In the genomic region with DNA sequence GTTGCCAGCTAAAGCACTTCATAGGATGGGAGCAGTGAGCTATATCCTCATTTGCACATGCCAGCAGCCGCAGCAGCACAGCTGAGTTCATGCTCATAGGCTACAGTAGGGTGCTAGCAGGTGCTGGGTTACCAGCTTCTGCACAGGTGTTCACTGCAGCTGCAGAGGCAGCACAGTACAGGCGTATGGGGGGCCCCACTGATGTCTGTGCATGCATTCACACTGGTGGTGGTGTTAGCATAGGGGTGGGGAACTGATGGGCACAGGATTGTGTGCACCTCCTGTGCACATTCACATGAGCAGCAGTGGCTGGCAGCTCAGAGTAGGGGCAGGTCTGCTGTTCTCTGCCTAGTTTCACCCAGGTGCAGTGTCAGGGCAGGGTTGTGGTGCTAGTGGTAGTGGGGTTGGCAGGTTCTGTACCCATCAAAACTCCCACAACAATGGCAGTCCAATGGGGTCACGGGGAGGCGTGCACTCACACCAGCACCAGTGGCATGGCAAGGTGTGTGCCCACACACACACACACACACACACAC, we compare ENCODE assay signal across 20 cellular contexts. TPM values are rescaled to one million over a fixed set of nuclear protein-coding genes. Genes with fewer than 3 reads are reported as not detected.
A peak's percentile ranks its signal among the peaks of the same experiment; 100 is the strongest.
DNase-seq lines count a peak whose midpoint lies in the region; ATAC-seq and TF ChIP-seq lines count a peak whose summit lies in the region.
"Had no signal": no experiment of that assay in that cellular context is flagged by ENCODE, and none has a peak within 500 bp of the region (broad histone marks: within the 10 kb centered on the region; RNA-seq: fewer than 3 reads in every experiment).

No MANE protein-coding gene starts in this region.

- no TSS peak for BruUV-seq in OCI-LY7 (replicated peaks; lab: Mats Ljungman, UMichigan)

- H3K4me1 Mint-ChIP-seq in activated CD4-positive, alpha-beta memory T cell treated with anti-CD3 and anti-CD28 coated beads for 36 hours (ENCODE audit: low read depth): no peaks in the 10 kb centered on the region
- H3K4me1 Mint-ChIP-seq: B cell; CD8-positive, alpha-beta memory T cell had no signal

- H3K4me3 Mint-ChIP-seq in activated CD4-positive, alpha-beta memory T cell treated with anti-CD3 and anti-CD28 coated beads for 36 hours: no peak overlapping the region
- H3K4me3 Mint-ChIP-seq: B cell; CD8-positive, alpha-beta memory T cell had no signal

- DNase-seq in OCI-LY7 (ENCODE audit: low spot score) (peak; percentile 26), germinal center (ENCODE audit: low spot score) (peak; percentile 2), mucosa of descending colon (peak in 2 of 3 donors; percentile 25 to 34), omental fat pad (ENCODE audit: low spot score) (no peak), GM20000 (ENCODE audit: low spot score) (no peak)
- DNase-seq in activated CD4-positive, alpha-beta memory T cell treated with anti-CD3 and anti-CD28 coated beads for 36 hours: no peak
- DNase-seq: CD8-positive, alpha-beta memory T cell; COR-L47; DMS 273 treated with DMSO at 0.1 percent for 48 hours; DMS53; DND-41; EL; GM23248; HCEC 1CT; IMR-90 had no signal

- peak; percentile 58 for ATAC-seq in mucosa of descending colon
- ATAC-seq in omental fat pad (ENCODE audit: low FRiP score): peak; percentile 62
- ATAC-seq in HG03571 (IDR thresholded peaks at IDR 0.05; ENCODE audit: unreplicated experiment): no peak
- no peak for ATAC-seq in GM18909 (IDR thresholded peaks at IDR 0.05; ENCODE audit: poor library complexity, unreplicated experiment)
- ATAC-seq: K562 had no signal

- peaks cover 8% of the 10 kb centered on the region for H3K9me3 Mint-ChIP-seq in activated CD4-positive, alpha-beta memory T cell treated with anti-CD3 and anti-CD28 coated beads for 36 hours

- no peaks in the 10 kb centered on the region for H4K20me1 ChIP-seq in OCI-LY7 (ENCODE audit: insufficient read depth, low read length)
- H4K20me1 ChIP-seq: BLaER1 treated with 17β-estradiol and CSF1 and Interleukin-3, amounts not matched to agents 10 nM and 100 nM had no signal

- no peak overlapping the region for H3K27ac Mint-ChIP-seq in activated CD4-positive, alpha-beta memory T cell treated with anti-CD3 and anti-CD28 coated beads for 36 hours
- H3K27ac Mint-ChIP-seq: B cell; CD8-positive, alpha-beta memory T cell had no signal

- H2AFZ ChIP-seq in OCI-LY7 (ENCODE audit: low read length): no peak overlapping the region
- H2AFZ ChIP-seq: GM23248 had no signal

- CTCF ChIA-PET in OCI-LY7 (lab: Charles Lee; ENCODE audit: unreplicated experiment): no interaction called here
- CTCF ChIA-PET in activated CD4-positive, alpha-beta memory T cell treated with anti-CD3 and anti-CD28 coated beads for 36 hours (lab: Charles Lee): interaction anchor here (0.6 kb wide), 1 partner anchor 369 kb away, joined by 3 read pairs; no protein-coding TSS in a partner anchor

- H3K9me3 ChIP-seq in OCI-LY7 (ENCODE audit: low read length) (no peaks in the 10 kb centered on the region), mucosa of descending colon (no peaks in the 10 kb centered on the region)
- H3K9me3 ChIP-seq: BLaER1 treated with 17β-estradiol and CSF1 and Interleukin-3, amounts not matched to agents 10 nM and 100 nM had no signal

- no peaks in the 10 kb centered on the region for H3K4me1 ChIP-seq in OCI-LY7 (ENCODE audit: insufficient read depth, low read length, poor library complexity, severe bottlenecking)
- H3K4me1 ChIP-seq in mucosa of descending colon (ENCODE audit: low read depth): peaks cover 12% of the 10 kb centered on the region
- H3K4me1 ChIP-seq: BLaER1 treated with 17β-estradiol and CSF1 and Interleukin-3, amounts not matched to agents 10 nM and 100 nM had no signal

- H3K27ac ChIP-seq in OCI-LY7 (ENCODE audit: low read depth, low read length, poor library complexity, severe bottlenecking): no peak overlapping the region
- H3K27ac ChIP-seq: BLaER1 treated with 17β-estradiol and CSF1 and Interleukin-3, amounts not matched to agents 10 nM and 100 nM; GM23248 had no signal

- intact Hi-C loops in OCI-LY7 (cut with micrococcal nuclease; ENCODE audit: unreplicated experiment): no loop called here
- intact Hi-C loops in mucosa of descending colon (cut with DNase I, micrococcal nuclease): no loop called here
- intact Hi-C loops in activated CD4-positive, alpha-beta memory T cell treated with anti-CD3 and anti-CD28 coated beads for 36 hours (cut with micrococcal nuclease): no loop called here

- POLR2A ChIA-PET in OCI-LY7 (lab: Charles Lee): no interaction called here
- POLR2A ChIA-PET in activated CD4-positive, alpha-beta memory T cell treated with anti-CD3 and anti-CD28 coated beads for 36 hours (lab: Charles Lee): no interaction called here

- no peaks in the 10 kb centered on the region for H3K36me3 Mint-ChIP-seq in activated CD4-positive, alpha-beta memory T cell treated with anti-CD3 and anti-CD28 coated beads for 36 hours
- H3K36me3 Mint-ChIP-seq: CD8-positive, alpha-beta memory T cell had no signal

- TF ChIP-seq CTCF in OCI-LY7 (conservative IDR thresholded peaks at IDR 0.05; ENCODE audit: low read length) (no peak), mucosa of descending colon (IDR thresholded peaks at IDR 0.05) (no peak), omental fat pad (IDR thresholded peaks at IDR 0.05) (no peak), GM20000 (IDR thresholded peaks at IDR 0.05; ENCODE audit: extremely low read depth, missing control alignments) (no peak)

- no peak overlapping the region for H3K4me2 ChIP-seq in OCI-LY7 (ENCODE audit: low read length)
- H3K4me2 ChIP-seq: BLaER1 treated with 17β-estradiol and CSF1 and Interleukin-3, amounts not matched to agents 10 nM and 100 nM had no signal

- H3K4me3 ChIP-seq in OCI-LY7 (ENCODE audit: low read depth, low read length, poor library complexity, severe bottlenecking): no peak overlapping the region
- H3K4me3 ChIP-seq in mucosa of descending colon: no peak overlapping the region
- H3K4me3 ChIP-seq: BLaER1 treated with 17β-estradiol and CSF1 and Interleukin-3, amounts not matched to agents 10 nM and 100 nM; GM23248; K562 had no signal

- H3K36me3 ChIP-seq in OCI-LY7 (ENCODE audit: insufficient read depth, low read length): no peaks in the 10 kb centered on the region
- no peaks in the 10 kb centered on the region for H3K36me3 ChIP-seq in mucosa of descending colon (ENCODE audit: low read depth)
- H3K36me3 ChIP-seq: BLaER1 treated with 17β-estradiol and CSF1 and Interleukin-3, amounts not matched to agents 10 nM and 100 nM had no signal

- H3K79me2 ChIP-seq in OCI-LY7 (ENCODE audit: insufficient read depth, low read depth, low read length): no peaks in the 10 kb centered on the region

- no peaks in the 10 kb centered on the region for H3K9me2 ChIP-seq in OCI-LY7 (ENCODE audit: insufficient read depth, low read length)

- H3K27me3 Mint-ChIP-seq in activated CD4-positive, alpha-beta memory T cell treated with anti-CD3 and anti-CD28 coated beads for 36 hours: peaks cover 16% of the 10 kb centered on the region

RNA-seq across cellular contexts. Expression of gene IRAK1BP1, which starts 58.9 kb away (rescaled TPM):
- total RNA-seq in OCI-LY7 (2014; rRNA removed; shearing (Covaris generic)): 5.9 and 7.6 TPM in 2 replicates
- 8.1 and 9.4 TPM in 2 replicates for total RNA-seq in OCI-LY7 (2022)
- total RNA-seq in mucosa of descending colon: 1 to 10 TPM; 2.9 to 4.6 (median 3.4) TPM
- total RNA-seq in omental fat pad: 1 to 10 TPM; 2.5 to 4.2 (median 4.0) TPM
- 1 to 10 TPM; 2.1 to 2.4 TPM for total RNA-seq in activated CD4-positive, alpha-beta memory T cell treated with anti-CD3 and anti-CD28 coated beads for 36 hours

Comparison
In these comparisons a context has a peak if more than half of its experiments do, and no peak if none do; other contexts are left out.
1. DNase-seq: peak in OCI-LY7 (single experiment), germinal center (single experiment) and mucosa of descending colon (2 of 3); none in omental fat pad (single experiment), GM20000 (single experiment) and activated CD4-positive, alpha-beta memory T cell treated with anti-CD3 and anti-CD28 coated beads for 36 hours (single experiment).
2. ATAC-seq: peak in mucosa of descending colon (single experiment) and omental fat pad (single experiment); none in HG03571 (single experiment) and GM18909 (single experiment).